In genomic region chr7:2645274-2645868, GRCh38 we compare ENCODE assay signal across 9 cellular contexts. TPM values are rescaled to one million over a fixed set of nuclear protein-coding genes. Genes with fewer than 3 reads are reported as not detected.
A peak's percentile ranks its signal among the peaks of the same experiment; 100 is the strongest.
DNase-seq lines count a peak whose midpoint lies in the region; TF ChIP-seq lines count a peak whose summit lies in the region.
"Had no signal": no experiment of that assay in that cellular context is flagged by ENCODE, and none has a peak within 500 bp of the region (broad histone marks: within the 10 kb centered on the region; RNA-seq: fewer than 3 reads in every experiment).

No MANE protein-coding gene starts in this region.

- no peaks in the 10 kb centered on the region for H3K27me3 ChIP-seq in effector memory CD4-positive, alpha-beta T cell (replicated peaks; ENCODE audit: control insufficient read depth, insufficient read depth, low read length, poor library complexity, severe bottlenecking)

- DNase-seq in stimulated activated CD4-positive, alpha-beta T cell treated with anti-CD3 and anti-CD28 coated beads, Interleukin-15, amount 100 ng/mL, for 24 hours, result peak; percentile 39
- DNase-seq in stimulated activated CD4-positive, alpha-beta T cell treated with anti-CD3 and anti-CD28 coated beads, Interleukin-12 subunit alpha, Interleukin-12 subunit beta, amount 100 ng/mL, for 4 hours, result no peak
- DNase-seq in HK-2 (ENCODE audit: unreplicated experiment) (peak; percentile 51), HT-29 (ENCODE audit: low spot score) (no peak), D341Med (ENCODE audit: low spot score) (no peak)
- DNase-seq in activated CD8-positive, alpha-beta memory T cell treated with anti-CD3 and anti-CD28 coated beads for 48 hours (ENCODE audit: low read depth in 2 of 3, low spot score in 2 of 3), result peak in 2 of 3 experiments; percentile 32 to 46
- no peak for DNase-seq in effector memory CD4-positive, alpha-beta T cell

- peaks cover 13% of the 10 kb centered on the region for H3K4me1 ChIP-seq in effector memory CD4-positive, alpha-beta T cell (ENCODE audit: control insufficient read depth, insufficient read depth, low read length, poor library complexity, severe bottlenecking)

- no peak overlapping the region for H3K27ac ChIP-seq in effector memory CD4-positive, alpha-beta T cell (ENCODE audit: insufficient read depth, low read length, poor library complexity, severe bottlenecking)

- peak overlapping the region in 1 of 3 experiments; percentile 38 for H3K4me3 Mint-ChIP-seq in nephron

- TF ChIP-seq CTCF in nephron (IDR thresholded peaks at IDR 0.05; ENCODE audit: unreplicated experiment in 3 of 3), result no peak

- peaks cover 2% of the 10 kb centered on the region for H3K36me3 Mint-ChIP-seq in nephron (ENCODE audit: low read depth)

- no peaks in the 10 kb centered on the region for H3K9me3 ChIP-seq in effector memory CD4-positive, alpha-beta T cell (ENCODE audit: control insufficient read depth, low read length)

- H3K4me3 ChIP-seq in effector memory CD4-positive, alpha-beta T cell (ENCODE audit: insufficient read depth, low read depth, low read length, poor library complexity, severe bottlenecking), result no peak overlapping the region
- H3K4me3 ChIP-seq: skin epidermis had no signal

- H3K9me3 Mint-ChIP-seq in nephron, result no peaks in the 10 kb centered on the region

- no peaks in the 10 kb centered on the region for H3K36me3 ChIP-seq in effector memory CD4-positive, alpha-beta T cell (ENCODE audit: control insufficient read depth, insufficient read depth, low read length)

- H3K27ac Mint-ChIP-seq in nephron, result peak overlapping the region; percentile 55 to 81 (median 74)

- peaks cover 19% of the 10 kb centered on the region for H3K4me1 Mint-ChIP-seq in nephron

- H3K27me3 Mint-ChIP-seq in nephron (ENCODE audit: low read depth), result no peaks in the 10 kb centered on the region

RNA-seq across cellular contexts. Expression of gene TTYH3, which starts 13.6 kb away (rescaled TPM):
- total RNA-seq in HT-29 (2014; rRNA removed; shearing (Covaris generic)), result 34.5 and 37.1 TPM in 2 replicates

RNA-seq across cellular contexts. Expression of gene AMZ1, which starts 42.6 kb away (rescaled TPM):
- total RNA-seq in HT-29 (2014; rRNA removed; shearing (Covaris generic)), result not detected in 2 replicates

Comparison
In these comparisons a context has a peak if more than half of its experiments do, and no peak if none do; other contexts are left out.
1. DNase-seq: peak in stimulated activated CD4-positive, alpha-beta T cell treated with anti-CD3 and anti-CD28 coated beads, Interleukin-15, amount 100 ng/mL, for 24 hours (single experiment), HK-2 (single experiment) and activated CD8-positive, alpha-beta memory T cell treated with anti-CD3 and anti-CD28 coated beads for 48 hours (2 of 3); none in stimulated activated CD4-positive, alpha-beta T cell treated with anti-CD3 and anti-CD28 coated beads, Interleukin-12 subunit alpha, Interleukin-12 subunit beta, amount 100 ng/mL, for 4 hours (single experiment), effector memory CD4-positive, alpha-beta T cell (0 of 3), HT-29 (single experiment) and D341Med (single experiment).